12 cellular contexts compared by ENCODE assay signal in the genomic region with DNA sequence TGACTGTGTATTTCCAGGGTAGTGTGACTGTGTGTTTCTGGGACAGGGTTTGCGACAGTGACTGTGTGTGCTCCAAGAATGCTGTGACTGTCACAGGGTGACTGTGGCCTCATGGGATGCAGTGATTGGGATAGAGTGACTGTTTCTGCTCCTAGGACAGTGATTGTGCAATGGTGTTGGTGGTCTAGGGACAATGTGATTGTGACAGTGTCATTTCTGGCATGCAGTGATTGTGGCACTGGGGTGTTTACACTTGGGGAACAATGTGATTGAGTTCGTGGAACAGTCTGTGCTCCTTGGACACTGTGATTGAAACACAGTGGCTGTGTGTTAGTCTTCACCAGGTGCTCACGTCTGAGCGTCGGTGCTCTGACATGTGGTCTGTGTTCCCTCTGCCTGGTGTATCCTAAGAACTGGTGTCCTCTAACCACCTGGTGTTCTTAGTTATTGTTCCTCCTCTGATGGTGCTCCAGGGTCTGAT. TPM values are rescaled to one million over a fixed set of nuclear protein-coding genes. Genes with fewer than 3 reads are reported as not detected.
A peak's percentile ranks its signal among the peaks of the same experiment; 100 is the strongest.
DNase-seq lines count a peak whose midpoint lies in the region; ATAC-seq and TF ChIP-seq lines count a peak whose summit lies in the region.
"Had no signal": no experiment of that assay in that cellular context is flagged by ENCODE, and none has a peak within 500 bp of the region (broad histone marks: within the 10 kb centered on the region; RNA-seq: fewer than 3 reads in every experiment).

No MANE protein-coding gene starts in this region.

- TF ChIP-seq CTCF in HFFc6 (IDR thresholded peaks at IDR 0.05) = no peak

- H3K4me1 Mint-ChIP-seq in HFFc6 (ENCODE audit: low read depth) = peaks cover 48% of the 10 kb centered on the region
- peaks cover 79% of the 10 kb centered on the region for H3K4me1 Mint-ChIP-seq in activated CD8-positive, alpha-beta T cell treated with anti-CD3 and anti-CD28 coated beads, Interleukin-2, amount 10 ng/mL, durations not matched to agents 7 days and 5 days (ENCODE audit: low read depth)
- peaks cover 60% of the 10 kb centered on the region in 2 donors for H3K4me1 Mint-ChIP-seq in natural killer cell treated with Interleukin-12 subunit alpha and Interleukin-12 subunit beta and Interleukin-15 and Interleukin-18, amount 100 ng/mL, for 72 hours (ENCODE audit: low read depth in 2 of 2)

- no peaks in the 10 kb centered on the region for H3K9me3 Mint-ChIP-seq in HFFc6
- no peaks in the 10 kb centered on the region for H3K9me3 Mint-ChIP-seq in activated CD8-positive, alpha-beta T cell treated with anti-CD3 and anti-CD28 coated beads, Interleukin-2, amount 10 ng/mL, durations not matched to agents 7 days and 5 days (ENCODE audit: insufficient read depth)
- H3K9me3 Mint-ChIP-seq in natural killer cell treated with Interleukin-12 subunit alpha and Interleukin-12 subunit beta and Interleukin-15 and Interleukin-18, amount 100 ng/mL, for 72 hours = peaks cover under 1% of the 10 kb centered on the region

- DNase-seq in NCI-H2171 treated with DMSO at 0.1 percent for 48 hours (lab: John Stamatoyannopoulos, UW) (peak; percentile 42), NCI-H2171 (lab: John Stamatoyannopoulos, UW) (no peak), HFFc6 (no peak), SHP77 treated with DMSO at 0.1 percent for 48 hours (lab: John Stamatoyannopoulos, UW) (no peak), kidney tubule cell (ENCODE audit: low spot score) (no peak)
- DNase-seq in activated CD8-positive, alpha-beta T cell treated with anti-CD3 and anti-CD28 coated beads, Interleukin-2, amount 10 ng/mL, durations not matched to agents 7 days and 5 days = no peak
- DNase-seq in natural killer cell treated with Interleukin-12 subunit alpha and Interleukin-12 subunit beta and Interleukin-15 and Interleukin-18, amount 100 ng/mL, for 72 hours (ENCODE audit: low spot score) = no peak
- DNase-seq: GF-D8; NCI-H1436; stimulated activated naive CD4-positive, alpha-beta T cell treated with Interleukin-2 at 50 U/mL for 16 hours; WERI-Rb-1 had no signal

- H3K36me3 Mint-ChIP-seq in HFFc6 (ENCODE audit: low read depth) = no peaks in the 10 kb centered on the region
- peaks cover 22% of the 10 kb centered on the region for H3K36me3 Mint-ChIP-seq in activated CD8-positive, alpha-beta T cell treated with anti-CD3 and anti-CD28 coated beads, Interleukin-2, amount 10 ng/mL, durations not matched to agents 7 days and 5 days (ENCODE audit: low read depth)
- no peaks in the 10 kb centered on the region for H3K36me3 Mint-ChIP-seq in natural killer cell treated with Interleukin-12 subunit alpha and Interleukin-12 subunit beta and Interleukin-15 and Interleukin-18, amount 100 ng/mL, for 72 hours

- H3K27ac Mint-ChIP-seq in HFFc6 = no peak overlapping the region
- H3K27ac Mint-ChIP-seq in activated CD8-positive, alpha-beta T cell treated with anti-CD3 and anti-CD28 coated beads, Interleukin-2, amount 10 ng/mL, durations not matched to agents 7 days and 5 days = peak overlapping the region; percentile 77
- peak overlapping the region; percentile 66 to 74 for H3K27ac Mint-ChIP-seq in natural killer cell treated with Interleukin-12 subunit alpha and Interleukin-12 subunit beta and Interleukin-15 and Interleukin-18, amount 100 ng/mL, for 72 hours

- CTCF ChIA-PET in activated CD8-positive, alpha-beta T cell treated with anti-CD3 and anti-CD28 coated beads, Interleukin-2, amount 10 ng/mL, durations not matched to agents 7 days and 5 days (lab: Charles Lee) = interaction anchor here (1.3 to 27.0 kb wide), 5 partner anchors 3 to 162 kb away, joined by 4 to 1132 read pairs (median 7); a partner anchor contains a TSS

- no peak for ATAC-seq in activated CD8-positive, alpha-beta T cell treated with anti-CD3 and anti-CD28 coated beads, Interleukin-2, amount 10 ng/mL, durations not matched to agents 7 days and 5 days
- peak in 1 of 2 donors; percentile 13 for ATAC-seq in natural killer cell treated with Interleukin-12 subunit alpha and Interleukin-12 subunit beta and Interleukin-15 and Interleukin-18, amount 100 ng/mL, for 72 hours
- ATAC-seq in GM19328 (IDR thresholded peaks at IDR 0.05; ENCODE audit: unreplicated experiment) = no peak

- H3K4me3 Mint-ChIP-seq in HFFc6 = peak overlapping the region; percentile 4; the same call in 1 of the 2 replicates
- peak overlapping the region; percentile 94 for H3K4me3 Mint-ChIP-seq in activated CD8-positive, alpha-beta T cell treated with anti-CD3 and anti-CD28 coated beads, Interleukin-2, amount 10 ng/mL, durations not matched to agents 7 days and 5 days
- H3K4me3 Mint-ChIP-seq in natural killer cell treated with Interleukin-12 subunit alpha and Interleukin-12 subunit beta and Interleukin-15 and Interleukin-18, amount 100 ng/mL, for 72 hours = peak overlapping the region; percentile 94

- H3K27me3 Mint-ChIP-seq in HFFc6 (ENCODE audit: insufficient read depth) = peaks cover 7% of the 10 kb centered on the region
- no peaks in the 10 kb centered on the region for H3K27me3 Mint-ChIP-seq in activated CD8-positive, alpha-beta T cell treated with anti-CD3 and anti-CD28 coated beads, Interleukin-2, amount 10 ng/mL, durations not matched to agents 7 days and 5 days (ENCODE audit: low read depth)
- peaks cover 9 to 14% of the 10 kb centered on the region in 2 donors for H3K27me3 Mint-ChIP-seq in natural killer cell treated with Interleukin-12 subunit alpha and Interleukin-12 subunit beta and Interleukin-15 and Interleukin-18, amount 100 ng/mL, for 72 hours

- POLR2A ChIA-PET in activated CD8-positive, alpha-beta T cell treated with anti-CD3 and anti-CD28 coated beads, Interleukin-2, amount 10 ng/mL, durations not matched to agents 7 days and 5 days (lab: Charles Lee) = interaction anchor here (0.9 to 8.9 kb wide), 5 partner anchors 10 to 146 kb away, joined by 3 to 239 read pairs (median 22); a partner anchor contains a TSS

RNA-seq across cellular contexts. Expression of a gene that starts 1.7 kb away (rescaled TPM):
- 10 to 100 TPM; 10.1 to 18.9 (median 10.8) TPM for total RNA-seq in HFFc6 (2021; fragmentation: NEBNext Ultra II Directional; extraction: Animal tissue kit (Norgen Biotek cat#: 25700))
- 10 to 100 TPM; 54.2 to 56.0 TPM for total RNA-seq in activated CD8-positive, alpha-beta T cell treated with anti-CD3 and anti-CD28 coated beads, Interleukin-2, amount 10 ng/mL, durations not matched to agents 7 days and 5 days
- 10 to 100 TPM; 14.5 to 46.6 TPM for total RNA-seq in natural killer cell treated with Interleukin-12 subunit alpha and Interleukin-12 subunit beta and Interleukin-15 and Interleukin-18, amount 100 ng/mL, for 72 hours

RNA-seq across cellular contexts. Expression of a gene that starts 18.7 kb away (rescaled TPM):
- 100 to 1,000 TPM; 222 to 280 (median 250) TPM for total RNA-seq in HFFc6 (2021; fragmentation: NEBNext Ultra II Directional; extraction: Animal tissue kit (Norgen Biotek cat#: 25700))
- total RNA-seq in activated CD8-positive, alpha-beta T cell treated with anti-CD3 and anti-CD28 coated beads, Interleukin-2, amount 10 ng/mL, durations not matched to agents 7 days and 5 days = 100 to 1,000 TPM; 264 to 288 TPM
- total RNA-seq in natural killer cell treated with Interleukin-12 subunit alpha and Interleukin-12 subunit beta and Interleukin-15 and Interleukin-18, amount 100 ng/mL, for 72 hours = 100 to 1,000 TPM; 228 to 368 TPM

RNA-seq across cellular contexts. Expression of a gene that starts 41.6 kb away (rescaled TPM):
- total RNA-seq in HFFc6 (2021; fragmentation: NEBNext Ultra II Directional; extraction: Animal tissue kit (Norgen Biotek cat#: 25700)) = 10 to 100 TPM; 67.9 to 82.3 (median 78.5) TPM
- 100 to 1,000 TPM; 216 to 240 TPM for total RNA-seq in activated CD8-positive, alpha-beta T cell treated with anti-CD3 and anti-CD28 coated beads, Interleukin-2, amount 10 ng/mL, durations not matched to agents 7 days and 5 days
- total RNA-seq in natural killer cell treated with Interleukin-12 subunit alpha and Interleukin-12 subunit beta and Interleukin-15 and Interleukin-18, amount 100 ng/mL, for 72 hours = 100 to 1,000 TPM; 310 to 453 TPM

Comparison
In these comparisons a context has a peak if more than half of its experiments do, and no peak if none do; other contexts are left out.
1. H3K4me3 Mint-ChIP-seq: peak in every context shown above with its lines; median percentile 94 in activated CD8-positive, alpha-beta T cell treated with anti-CD3 and anti-CD28 coated beads, Interleukin-2, amount 10 ng/mL, durations not matched to agents 7 days and 5 days; 94 in natural killer cell treated with Interleukin-12 subunit alpha and Interleukin-12 subunit beta and Interleukin-15 and Interleukin-18, amount 100 ng/mL, for 72 hours; 4 in HFFc6.